In genomic region chr12:49980501-49981158, GRCh38 we compare ENCODE assay signal across 2 cellular contexts.
A peak's percentile ranks its signal among the peaks of the same experiment; 100 is the strongest.
TF ChIP-seq lines count a peak whose summit lies in the region.

No MANE protein-coding gene starts in this region.

TF ChIP-seq in SK-N-SH, 30 proteins besides CTCF, POLR2A, EP300 and RAD21:
- 0 out of 2 replicates have a peak, but pooled peaks have one; percentile 3 for TF ChIP-seq TCF12 (IDR thresholded peaks at IDR 0.05)
- TF ChIP-seq YY1 (IDR thresholded peaks at IDR 0.05; ENCODE audit: low read depth): no peak
- TF ChIP-seq PBX3 (IDR thresholded peaks at IDR 0.05): no peak
- TF ChIP-seq GATA2 (CRISPR knock-in tag; IDR thresholded peaks at IDR 0.05): peak; percentile 68
- no peak for TF ChIP-seq NFIC (IDR thresholded peaks at IDR 0.05; ENCODE audit: borderline replicate concordance)
- peak; percentile 71 for TF ChIP-seq CHD2 (IDR thresholded peaks at IDR 0.05; ENCODE audit: low read length, partially characterized antibody)
- no peak for TF ChIP-seq POLR2AphosphoS5 (IDR thresholded peaks at IDR 0.05; ENCODE audit: low read depth, low read length)

TF ChIP-seq in HEK293T, 16 proteins besides CTCF, POLR2A, EP300 and RAD21:
- no peak for TF ChIP-seq ELF4 (IDR thresholded peaks at IDR 0.05)
